ENCODE assay signal across 8 cellular contexts in genomic region chr6:34791842-34792604, GRCh38. TPM values are rescaled to one million over a fixed set of nuclear protein-coding genes. Genes with fewer than 3 reads are reported as not detected.
A peak's percentile ranks its signal among the peaks of the same experiment; 100 is the strongest.
DNase-seq lines count a peak whose midpoint lies in the region; ATAC-seq and TF ChIP-seq lines count a peak whose summit lies in the region.

Gene BLTP3A, plus strand, starts transcription at chr6:34792083. Its CDS starts 168 bp downstream, at chr6:34792251.

- no peaks in the 10 kb centered on the region for H3K36me3 ChIP-seq in mammary epithelial cell (ENCODE audit: insufficient read depth, low read length)

- H3K4me1 ChIP-seq in mammary epithelial cell (ENCODE audit: insufficient read depth, low read length) = peaks cover 12% of the 10 kb centered on the region

- H2AFZ ChIP-seq in mammary epithelial cell (ENCODE audit: low read depth, low read length) = peak within 1 kb of the TSS; percentile 94

- H3K9me3 ChIP-seq in mammary epithelial cell (replicated peaks; ENCODE audit: insufficient read depth, low read length) = peaks cover 4% of the 10 kb centered on the region

- peak; percentile 45 to 66 for DNase-seq in NCI-H187 (lab: John Stamatoyannopoulos, UW)
- no peak for DNase-seq in NCI-H187 treated with DMSO at 0.1 percent for 48 hours (lab: John Stamatoyannopoulos, UW)
- DNase-seq in NCI-H2107 treated with DMSO at 0.1 percent for 48 hours (lab: John Stamatoyannopoulos, UW; ENCODE audit: unreplicated experiment) = peak; percentile 40
- DNase-seq in mammary epithelial cell = peak; percentile 50
- peak; percentile 68 for DNase-seq in inferior parietal cortex (ENCODE audit: extremely low spot score)
- peak; percentile 50 to 66 for DNase-seq in stimulated activated CD4-positive, alpha-beta T cell treated with anti-CD3 and anti-CD28 coated beads, Interleukin-12 subunit alpha, Interleukin-12 subunit beta, amount 100 ng/mL, for 24 hours (ENCODE audit: low read depth in 2 of 2)

- H3K9ac ChIP-seq in mammary epithelial cell (ENCODE audit: insufficient read depth, low read length) = peak within 1 kb of the TSS; percentile 74

- in situ Hi-C loops in mammary epithelial cell (cut with MboI; ENCODE audit: low sequenced_read_pairs in 2 of 2) = no loop called here

- H3K27ac ChIP-seq in VCaP (peak within 1 kb of the TSS; percentile 92), mammary epithelial cell (ENCODE audit: insufficient read depth, low read depth, low read length) (peak within 1 kb of the TSS; percentile 58)

- peaks cover 6% of the 10 kb centered on the region for H3K79me2 ChIP-seq in mammary epithelial cell (ENCODE audit: insufficient read depth, low read length)

- CTCF ChIA-PET in mammary epithelial cell (lab: Charles Lee; ENCODE audit: low non-redundant PET) = interaction anchor here (0.6 to 0.8 kb wide), 3 partner anchors 96 to 1280 kb away, joined by 4 to 9 read pairs (median 4); no protein-coding TSS in a partner anchor

- H3K4me3 ChIP-seq in mammary epithelial cell (replicated peaks in 1 of 3; ENCODE audit: insufficient read depth in 1 of 3, low read depth in 2 of 3, low read length in 3 of 3) = peak within 1 kb of the TSS; percentile 57 to 86 (median 83)

- intact Hi-C loops in mammary epithelial cell (cut with micrococcal nuclease) = loop anchor here (1.0 to 5.0 kb wide), 4 partner anchors 35 to 96 kb away; partner anchors contain the start of genes SNRPC and TAF11

- H4K20me1 ChIP-seq in mammary epithelial cell (ENCODE audit: insufficient read depth, low read length) = no peaks in the 10 kb centered on the region

- TF ChIP-seq CTCF in VCaP (conservative IDR thresholded peaks at IDR 0.05) = 0 out of 2 replicates have a peak, but pooled peaks have one; percentile 16
- TF ChIP-seq CTCF in mammary epithelial cell (conservative IDR thresholded peaks at IDR 0.05 in 1 of 2, IDR thresholded peaks at IDR 0.05 in 1 of 2; ENCODE audit: extremely low read depth in 1 of 2, insufficient read depth in 1 of 2, low read depth in 1 of 2, low read length in 2 of 2) = no peak

- H3K4me2 ChIP-seq in mammary epithelial cell (ENCODE audit: insufficient read depth, low read depth, low read length) = peak within 1 kb of the TSS; percentile 85

- H3K27me3 ChIP-seq in mammary epithelial cell (ENCODE audit: insufficient read depth, low read length) = no peaks in the 10 kb centered on the region

- no TSS peak for BruUV-seq in mammary epithelial cell (replicated peaks; lab: Mats Ljungman, UMichigan)

- 3% methylated on average over 18 of the region's 93 CpGs for WGBS in mammary epithelial cell (ENCODE audit: low coverage, missing lambda C conversion rate)

- ATAC-seq in HG02981 (IDR thresholded peaks at IDR 0.05; ENCODE audit: unreplicated experiment) = peak; percentile 74

- dilution Hi-C loops in mammary epithelial cell (cut with HindIII; ENCODE audit: low sequenced_read_pairs) = no loop called here

RNA-seq across cellular contexts. Expression of gene BLTP3A, which starts in this region (rescaled TPM):
- 10 to 100 TPM in 1 of 2 donors, 1 to 10 TPM in 1; 9.6 to 19.2 TPM for total RNA-seq in mammary epithelial cell
- polyA plus RNA-seq in mammary epithelial cell = 4.9 TPM
- 15.8 TPM for polyA minus RNA-seq in mammary epithelial cell
